In genomic region chr6:18262812-18263560, GRCh38 we compare ENCODE assay signal across 8 cellular contexts. TPM values are rescaled to one million over a fixed set of nuclear protein-coding genes. Genes with fewer than 3 reads are reported as not detected.
DNase-seq lines count a peak whose midpoint lies in the region; ATAC-seq and TF ChIP-seq lines count a peak whose summit lies in the region.

No MANE protein-coding gene starts in this region.

- H3K27me3 Mint-ChIP-seq in T-helper 1 cell treated with Interleukin-12 subunit alpha and Interleukin-12 subunit beta and Interleukin-4 antibody, amounts not matched to agents 30 μg/mL and 1 μg/mL, for 36 hours (ENCODE audit: low read depth) = no peaks in the 10 kb centered on the region
- H3K27me3 Mint-ChIP-seq in nephron progenitor cell (ENCODE audit: low read depth, poor library complexity) = no peaks in the 10 kb centered on the region

- peaks cover 78% of the 10 kb centered on the region for H3K79me2 ChIP-seq in DND-41 (ENCODE audit: insufficient read depth, low read length)

- H3K36me3 Mint-ChIP-seq in T-helper 1 cell treated with Interleukin-12 subunit alpha and Interleukin-12 subunit beta and Interleukin-4 antibody, amounts not matched to agents 30 μg/mL and 1 μg/mL, for 36 hours (ENCODE audit: low read depth) = peaks cover 32% of the 10 kb centered on the region
- H3K36me3 Mint-ChIP-seq in nephron progenitor cell (ENCODE audit: low read depth) = peaks cover 41% of the 10 kb centered on the region

- H3K9ac ChIP-seq in DND-41 (ENCODE audit: low read depth, low read length) = peak overlapping the region; percentile 90

- H3K27ac Mint-ChIP-seq in T-helper 1 cell treated with Interleukin-12 subunit alpha and Interleukin-12 subunit beta and Interleukin-4 antibody, amounts not matched to agents 30 μg/mL and 1 μg/mL, for 36 hours = peak overlapping the region; percentile 91
- peak overlapping the region; percentile 95 for H3K27ac Mint-ChIP-seq in nephron progenitor cell

- peaks cover 59% of the 10 kb centered on the region for H3K4me1 ChIP-seq in DND-41 (ENCODE audit: insufficient read depth, low read length)
- peaks cover 35% of the 10 kb centered on the region for H3K4me1 ChIP-seq in effector memory CD4-positive, alpha-beta T cell (ENCODE audit: control insufficient read depth, insufficient read depth, low read length, poor library complexity, severe bottlenecking)
- no peaks in the 10 kb centered on the region for H3K4me1 ChIP-seq in aorta (ENCODE audit: control insufficient read depth in 1 of 2, insufficient read depth in 2 of 2, low read length in 2 of 2)

- intact Hi-C loops in aorta (cut with DNase I) = loop anchor here in 1 of 2 donors (5.0 kb wide), 2 partner anchors 106 to 1954 kb away; partner anchors contain the start of genes KDM1B and TPMT

- 3% methylated on average over 18 of the region's 18 CpGs for WGBS in aorta, 2 donors

- no peaks in the 10 kb centered on the region for H3K27me3 ChIP-seq in DND-41 (ENCODE audit: insufficient read depth, low read length, poor library complexity)
- no peaks in the 10 kb centered on the region for H3K27me3 ChIP-seq in effector memory CD4-positive, alpha-beta T cell (replicated peaks; ENCODE audit: control insufficient read depth, insufficient read depth, low read length, poor library complexity, severe bottlenecking)
- H3K27me3 ChIP-seq in aorta (ENCODE audit: control insufficient read depth in 1 of 2, insufficient read depth in 2 of 2, low read length in 1 of 2) = no peaks in the 10 kb centered on the region

- H3K9me3 ChIP-seq in DND-41 (ENCODE audit: insufficient read depth, low read length, severe bottlenecking) = peaks cover 11% of the 10 kb centered on the region
- H3K9me3 ChIP-seq in effector memory CD4-positive, alpha-beta T cell (ENCODE audit: control insufficient read depth, low read length) = no peaks in the 10 kb centered on the region
- H3K9me3 ChIP-seq in aorta (ENCODE audit: control insufficient read depth, low read length) = no peaks in the 10 kb centered on the region

- no peaks in the 10 kb centered on the region for H3K9me3 Mint-ChIP-seq in T-helper 1 cell treated with Interleukin-12 subunit alpha and Interleukin-12 subunit beta and Interleukin-4 antibody, amounts not matched to agents 30 μg/mL and 1 μg/mL, for 36 hours
- H3K9me3 Mint-ChIP-seq in nephron progenitor cell = no peaks in the 10 kb centered on the region

- ATAC-seq in DND-41 (ENCODE audit: insufficient read depth, low read depth) = peak; percentile 60
- ATAC-seq in GM19438 (IDR thresholded peaks at IDR 0.05; ENCODE audit: low read depth, unreplicated experiment) = peak; percentile 56
- peak; percentile 55 for ATAC-seq in HG03460 (IDR thresholded peaks at IDR 0.05; ENCODE audit: unreplicated experiment)
- ATAC-seq in aorta (ENCODE audit: low FRiP score) = no peak

- H4K20me1 ChIP-seq in DND-41 (ENCODE audit: insufficient read depth, low read length) = peaks cover 52% of the 10 kb centered on the region

- TF ChIP-seq CTCF in DND-41 (IDR thresholded peaks at IDR 0.05; ENCODE audit: borderline replicate concordance, extremely low read depth, low read length, poor library complexity, severe bottlenecking) (no peak), nephron progenitor cell (IDR thresholded peaks at IDR 0.05) (no peak)

- peak overlapping the region; percentile 94 for H3K27ac ChIP-seq in DND-41 (ENCODE audit: low read length)
- peak overlapping the region; percentile 82 for H3K27ac ChIP-seq in effector memory CD4-positive, alpha-beta T cell (ENCODE audit: insufficient read depth, low read length, poor library complexity, severe bottlenecking)
- H3K27ac ChIP-seq in aorta (ENCODE audit: low read depth in 1 of 2, low read length in 2 of 2) = no peak overlapping the region

- DNase-seq in DND-41 (peak; percentile 55), nephron progenitor cell (no peak), aorta (no peak), D341Med (ENCODE audit: low spot score) (no peak)
- DNase-seq in effector memory CD4-positive, alpha-beta T cell = peak; percentile 13 to 23 (median 15)

- H3K4me1 Mint-ChIP-seq in T-helper 1 cell treated with Interleukin-12 subunit alpha and Interleukin-12 subunit beta and Interleukin-4 antibody, amounts not matched to agents 30 μg/mL and 1 μg/mL, for 36 hours (ENCODE audit: low read depth) = peaks cover 49% of the 10 kb centered on the region
- peaks cover 51% of the 10 kb centered on the region for H3K4me1 Mint-ChIP-seq in nephron progenitor cell

- H3K4me3 Mint-ChIP-seq in T-helper 1 cell treated with Interleukin-12 subunit alpha and Interleukin-12 subunit beta and Interleukin-4 antibody, amounts not matched to agents 30 μg/mL and 1 μg/mL, for 36 hours = peak overlapping the region; percentile 97
- peak overlapping the region; percentile 97 for H3K4me3 Mint-ChIP-seq in nephron progenitor cell

- H3K4me3 ChIP-seq in DND-41 (ENCODE audit: low read depth in 1 of 2, low read length in 2 of 2) (peak overlapping the region; percentile 47 to 69), aorta (ENCODE audit: low read length in 2 of 2) (peak overlapping the region; percentile 82 to 90)
- H3K4me3 ChIP-seq in effector memory CD4-positive, alpha-beta T cell (ENCODE audit: insufficient read depth, low read depth, low read length, poor library complexity, severe bottlenecking) = peak overlapping the region; percentile 76

- peaks cover 59% of the 10 kb centered on the region for H3K36me3 ChIP-seq in DND-41 (ENCODE audit: insufficient read depth, low read length)
- no peaks in the 10 kb centered on the region for H3K36me3 ChIP-seq in effector memory CD4-positive, alpha-beta T cell (ENCODE audit: control insufficient read depth, insufficient read depth, low read length)
- no peaks in the 10 kb centered on the region for H3K36me3 ChIP-seq in aorta (ENCODE audit: control insufficient read depth in 1 of 2, insufficient read depth in 2 of 2, low read length in 1 of 2)

- peak overlapping the region; percentile 46; the same call in 1 of the 2 replicates for H2AFZ ChIP-seq in DND-41 (ENCODE audit: low read depth, low read length)

- H3K4me2 ChIP-seq in DND-41 (ENCODE audit: insufficient read depth, low read length) = peak overlapping the region; percentile 69

RNA-seq across cellular contexts. Expression of gene DEK, which starts 1.3 kb away (rescaled TPM):
- total RNA-seq in aorta = 10 to 100 TPM; 73.0 to 77.6 TPM
- polyA plus RNA-seq in aorta = 10 to 100 TPM; 61.7 to 83.9 TPM

Comparison
In these comparisons a context has a peak if more than half of its experiments do, and no peak if none do; other contexts are left out.
1. DNase-seq: peak in DND-41 (single experiment) and effector memory CD4-positive, alpha-beta T cell (3 of 3); none in nephron progenitor cell (single experiment), aorta (0 of 2) and D341Med (single experiment).
2. H3K27ac ChIP-seq: peak in DND-41 (single experiment) and effector memory CD4-positive, alpha-beta T cell (single experiment); none in aorta (0 of 2).
3. Peak in every context shown above with its lines, with median percentiles within 50 percentile points of each other: H3K4me3 ChIP-seq.